Comparison of ENCODE assay signal across 8 cellular contexts in genomic region chr19:19224852-19225494, GRCh38. TPM values are rescaled to one million over a fixed set of nuclear protein-coding genes. Genes with fewer than 3 reads are reported as not detected.
DNase-seq lines count a peak whose midpoint lies in the region; ATAC-seq lines count a peak whose summit lies in the region.

No MANE protein-coding gene starts in this region.

- ATAC-seq in HG03565 (IDR thresholded peaks at IDR 0.05; ENCODE audit: unreplicated experiment), result no peak

- DNase-seq in DMS 273 (lab: John Stamatoyannopoulos, UW; ENCODE audit: unreplicated experiment) (peak; percentile 94), DMS 273 treated with DMSO at 0.1 percent for 48 hours (lab: John Stamatoyannopoulos, UW) (no peak), NCI-H2171 (lab: John Stamatoyannopoulos, UW) (peak; percentile 29), ecto neural progenitor cell (ENCODE audit: low spot score) (peak; percentile 88), mesenteric fat pad (ENCODE audit: low spot score) (peak; percentile 92)
- DNase-seq in activated CD4-positive, alpha-beta T cell treated with anti-CD3 and anti-CD28 coated beads, Interleukin-2, amount 50 U/mL, for 1 hour, result peak; percentile 76
- peak; percentile 57 to 59 for DNase-seq in stimulated activated CD8-positive, alpha-beta memory T cell treated with anti-CD3 and anti-CD28 coated beads, Interleukin-2, amount 100 ng/mL, for 48 hours (ENCODE audit: low read depth in 2 of 2)

RNA-seq across cellular contexts. Expression of gene NCAN, which starts 13.2 kb away (rescaled TPM):
- not detected for total RNA-seq in mesenteric fat pad

RNA-seq across cellular contexts. Expression of gene NR2C2AP, which starts 21.8 kb away (rescaled TPM):
- 10.7 TPM for total RNA-seq in mesenteric fat pad

RNA-seq across cellular contexts. Expression of gene RFXANK, which starts 32.9 kb away (rescaled TPM):
- 51.1 TPM for total RNA-seq in mesenteric fat pad

RNA-seq across cellular contexts. Expression of gene BORCS8, which starts 33.0 kb away (rescaled TPM):
- total RNA-seq in mesenteric fat pad, result 30.8 TPM

RNA-seq across cellular contexts. Expression of gene TM6SF2, which starts 48.1 kb away (rescaled TPM):
- total RNA-seq in mesenteric fat pad, result 1.3 TPM
